Comparison of ENCODE assay signal across 24 cellular contexts in the genomic region with DNA sequence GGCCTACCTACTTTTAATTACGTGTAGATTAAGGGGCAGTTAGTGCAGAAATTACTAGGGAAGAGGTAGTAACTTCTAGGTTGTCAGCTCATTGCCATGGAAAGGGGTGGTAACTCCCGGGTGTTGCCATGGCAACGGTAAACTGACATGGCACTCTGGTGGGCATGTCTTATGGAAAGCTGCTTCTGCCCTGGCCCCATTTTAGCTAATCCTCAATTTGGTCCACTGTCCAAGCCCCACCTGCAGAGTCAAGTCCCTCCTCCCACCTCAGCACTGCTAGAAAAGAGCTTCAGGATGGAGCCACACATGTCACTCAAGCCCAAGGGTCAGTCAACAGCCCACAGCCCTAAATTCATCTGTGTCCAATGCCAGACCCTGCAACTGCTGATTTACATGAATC. TPM values are rescaled to one million over a fixed set of nuclear protein-coding genes. Genes with fewer than 3 reads are reported as not detected.
DNase-seq lines count a peak whose midpoint lies in the region; ATAC-seq, FAIRE-seq and TF ChIP-seq lines count a peak whose summit lies in the region.
"Had no signal": no experiment of that assay in that cellular context is flagged by ENCODE, and none has a peak within 500 bp of the region (broad histone marks: within the 10 kb centered on the region; RNA-seq: fewer than 3 reads in every experiment).

No MANE protein-coding gene starts in this region.

- TF ChIP-seq CTCF in breast epithelium (IDR thresholded peaks at IDR 0.05) (no peak), mammary epithelial cell (conservative IDR thresholded peaks at IDR 0.05 in 1 of 2, IDR thresholded peaks at IDR 0.05 in 1 of 2; ENCODE audit: extremely low read depth in 1 of 2, insufficient read depth in 1 of 2, low read depth in 1 of 2, low read length in 2 of 2) (no peak), GM12878 (IDR thresholded peaks at IDR 0.05 in 2 of 3, conservative IDR thresholded peaks at IDR 0.05 in 1 of 3; ENCODE audit: control insufficient read depth in 2 of 3, extremely low read depth in 1 of 3, insufficient read depth in 1 of 3, low read depth in 3 of 3, low read length in 3 of 3) (no peak), neural progenitor cell (IDR thresholded peaks at IDR 0.05) (no peak), osteocyte (IDR thresholded peaks at IDR 0.05) (no peak), left ventricle myocardium inferior (IDR thresholded peaks at IDR 0.05; ENCODE audit: borderline replicate concordance) (no peak), Caco-2 (IDR thresholded peaks at IDR 0.05; ENCODE audit: insufficient read depth in 1 of 2, low read depth in 1 of 2, low read length in 1 of 2, severe bottlenecking in 1 of 2, unreplicated experiment in 1 of 2) (no peak)

- RAD21 ChIA-PET in GM12878 (lab: Charles Lee; ENCODE audit: unreplicated experiment) = interaction anchor here (1.1 kb wide), 1 partner anchor 9 kb away, joined by 3 read pairs; no protein-coding TSS in a partner anchor

- dilution Hi-C loops in mammary epithelial cell (cut with HindIII; ENCODE audit: low sequenced_read_pairs) = no loop called here

- ATAC-seq in GM12878 = no peak

- H3F3A ChIP-seq in neural progenitor cell (ENCODE audit: low read depth) = no peaks in the 10 kb centered on the region

- no peak overlapping the region for H3K4me3 Mint-ChIP-seq in neural progenitor cell
- no peak overlapping the region for H3K4me3 Mint-ChIP-seq in osteocyte (ENCODE audit: unreplicated experiment)
- H3K4me3 Mint-ChIP-seq in Caco-2 (ENCODE audit: unreplicated experiment) = no peak overlapping the region
- H3K4me3 Mint-ChIP-seq: CD14-positive monocyte had no signal

- CTCF ChIA-PET in mammary epithelial cell (lab: Charles Lee; ENCODE audit: low non-redundant PET) = no interaction called here
- CTCF ChIA-PET in GM12878 (lab: Yijun Ruan, JAX) = interaction anchor here (1.2 to 1.5 kb wide), 2 partner anchors 14 to 17 kb away, joined by 3 to 4 read pairs; no protein-coding TSS in a partner anchor
- CTCF ChIA-PET in Caco-2 (lab: Charles Lee) = no interaction called here

- no peak for TF ChIP-seq EP300 in GM12878 (IDR thresholded peaks at IDR 0.05; ENCODE audit: borderline replicate concordance in 1 of 2, control insufficient read depth in 1 of 2, low read depth in 2 of 2, low read length in 2 of 2)

- intact Hi-C loops in breast epithelium (cut with DNase I; ENCODE audit: low total_unique reads) = no loop called here
- intact Hi-C loops in mammary epithelial cell (cut with micrococcal nuclease) = no loop called here
- intact Hi-C loops in GM12878 (cut with micrococcal nuclease; ENCODE audit: unreplicated experiment) = no loop called here
- intact Hi-C loops in left ventricle myocardium inferior (cut with micrococcal nuclease) = no loop called here
- intact Hi-C loops in Caco-2 (cut with micrococcal nuclease; ENCODE audit: unreplicated experiment) = no loop called here

- no peaks in the 10 kb centered on the region for H4K20me1 ChIP-seq in mammary epithelial cell (ENCODE audit: insufficient read depth, low read length)
- H4K20me1 ChIP-seq in GM12878 (ENCODE audit: control insufficient read depth, insufficient read depth) = no peaks in the 10 kb centered on the region
- no peaks in the 10 kb centered on the region for H4K20me1 ChIP-seq in neural progenitor cell (ENCODE audit: low read depth)

- H3K27ac Mint-ChIP-seq in neural progenitor cell (no peak overlapping the region), osteocyte (ENCODE audit: unreplicated experiment) (no peak overlapping the region), Caco-2 (ENCODE audit: unreplicated experiment) (no peak overlapping the region)

- SMC1A ChIA-PET in GM12878 (lab: Charles Lee; ENCODE audit: uncharacterized antibody, unreplicated experiment) = no interaction called here

- H3K4me1 Mint-ChIP-seq in neural progenitor cell (peaks cover 2% of the 10 kb centered on the region), osteocyte (ENCODE audit: unreplicated experiment) (peaks cover 8% of the 10 kb centered on the region), Caco-2 (ENCODE audit: low read depth, unreplicated experiment) (peaks cover 37% of the 10 kb centered on the region)

- H3K79me2 ChIP-seq in mammary epithelial cell (ENCODE audit: insufficient read depth, low read length) (no peaks in the 10 kb centered on the region), GM12878 (ENCODE audit: control insufficient read depth, insufficient read depth, low read length) (no peaks in the 10 kb centered on the region), neural progenitor cell (ENCODE audit: low read depth) (no peaks in the 10 kb centered on the region)

- 62% methylated on average over 3 of the region's 3 CpGs for WGBS in mammary epithelial cell (ENCODE audit: low coverage, missing lambda C conversion rate)
- 59% methylated on average over 3 of the region's 3 CpGs for WGBS in GM12878 (ENCODE audit: insufficient coverage, insufficient replicate concordance, low lambda C conversion rate, missing lambda C conversion rate)

- no peak overlapping the region for H3K4me3 ChIP-seq in breast epithelium
- H3K4me3 ChIP-seq in mammary epithelial cell (replicated peaks in 1 of 3; ENCODE audit: insufficient read depth in 1 of 3, low read depth in 2 of 3, low read length in 3 of 3) = no peak overlapping the region
- no peak overlapping the region for H3K4me3 ChIP-seq in GM12878
- H3K4me3 ChIP-seq in neural progenitor cell = no peak overlapping the region
- H3K4me3 ChIP-seq in left ventricle myocardium inferior = no peak overlapping the region
- no peak overlapping the region for H3K4me3 ChIP-seq in Caco-2 (ENCODE audit: low read depth, low read length)
- H3K4me3 ChIP-seq: SJCRH30 had no signal

- H2AFZ ChIP-seq in mammary epithelial cell (ENCODE audit: low read depth, low read length) (no peak overlapping the region), GM12878 (ENCODE audit: control insufficient read depth, low read depth, low read length) (no peak overlapping the region), neural progenitor cell (replicated peaks) (no peak overlapping the region)

- H3K27me3 ChIP-seq in breast epithelium (no peaks in the 10 kb centered on the region), mammary epithelial cell (ENCODE audit: insufficient read depth, low read length) (no peaks in the 10 kb centered on the region), GM12878 (replicated peaks in 1 of 2; ENCODE audit: control insufficient read depth in 2 of 2, insufficient read depth in 2 of 2, low read length in 1 of 2) (peaks cover 0 to 1% of the 10 kb centered on the region in 2 experiments; a peak in 2 of 4 replicates), neural progenitor cell (peaks cover 4% of the 10 kb centered on the region), left ventricle myocardium inferior (ENCODE audit: low read depth) (no peaks in the 10 kb centered on the region), Caco-2 (replicated peaks; ENCODE audit: control insufficient read depth, insufficient read depth, low read length) (no peaks in the 10 kb centered on the region)
- H3K27me3 ChIP-seq: SJCRH30 had no signal

- H3K9me3 ChIP-seq in breast epithelium (no peaks in the 10 kb centered on the region), mammary epithelial cell (replicated peaks; ENCODE audit: insufficient read depth, low read length) (no peaks in the 10 kb centered on the region), GM12878 (replicated peaks; ENCODE audit: control insufficient read depth, insufficient read depth, low read length) (no peaks in the 10 kb centered on the region), neural progenitor cell (ENCODE audit: low read depth) (no peaks in the 10 kb centered on the region), left ventricle myocardium inferior (replicated peaks) (no peaks in the 10 kb centered on the region), Caco-2 (no peaks in the 10 kb centered on the region)
- H3K9me3 ChIP-seq: SJCRH30 had no signal

- in situ Hi-C loops in mammary epithelial cell (cut with MboI; ENCODE audit: low sequenced_read_pairs in 2 of 2) (no loop called here), GM12878 (cut with MboI) (no loop called here)

- BruUV-seq in mammary epithelial cell (replicated peaks; lab: Mats Ljungman, UMichigan) = no TSS peak
- BruUV-seq in GM12878 (replicated peaks; lab: Mats Ljungman, UMichigan) = no TSS peak
- BruUV-seq in Caco-2 (replicated peaks; lab: Mats Ljungman, UMichigan) = no TSS peak

- POLR2A ChIA-PET in GM12878 (lab: Charles Lee) = interaction anchor here (0.6 to 1.2 kb wide), 2 partner anchors 38 to 42 kb away, joined by 3 to 5 read pairs; a partner anchor contains a TSS
- POLR2A ChIA-PET in Caco-2 (lab: Charles Lee) = interaction anchor here (0.6 kb wide), 1 partner anchor 75 kb away, joined by 5 read pairs; no protein-coding TSS in a partner anchor

- H3K36me3 ChIP-seq in breast epithelium (no peaks in the 10 kb centered on the region), mammary epithelial cell (ENCODE audit: insufficient read depth, low read length) (no peaks in the 10 kb centered on the region), GM12878 (ENCODE audit: control insufficient read depth in 2 of 2, insufficient read depth in 2 of 2, low read length in 1 of 2) (no peaks in the 10 kb centered on the region), neural progenitor cell (no peaks in the 10 kb centered on the region), left ventricle myocardium inferior (no peaks in the 10 kb centered on the region), Caco-2 (ENCODE audit: control insufficient read depth, insufficient read depth, low read length) (no peaks in the 10 kb centered on the region)
- H3K36me3 ChIP-seq: SJCRH30 had no signal

- TF ChIP-seq POLR2A in breast epithelium (IDR thresholded peaks at IDR 0.05) = no peak
- no peak for TF ChIP-seq POLR2A in GM12878 (IDR thresholded peaks at IDR 0.05; ENCODE audit: low read depth, low read length)

- H3K27ac ChIP-seq in breast epithelium (peak overlapping the region; percentile 70 to 78), mammary epithelial cell (ENCODE audit: insufficient read depth, low read depth, low read length) (no peak overlapping the region), GM12878 (ENCODE audit: control insufficient read depth, insufficient read depth) (no peak overlapping the region), neural progenitor cell (no peak overlapping the region), left ventricle myocardium inferior (replicated peaks) (no peak overlapping the region)
- H3K27ac ChIP-seq: RWPE1, SJCRH30 had no signal

- peaks cover 9% of the 10 kb centered on the region for H3K27me3 Mint-ChIP-seq in neural progenitor cell (ENCODE audit: insufficient read depth, low read depth)
- peaks cover 19% of the 10 kb centered on the region for H3K27me3 Mint-ChIP-seq in osteocyte (ENCODE audit: unreplicated experiment)
- no peaks in the 10 kb centered on the region for H3K27me3 Mint-ChIP-seq in Caco-2 (ENCODE audit: insufficient read depth, unreplicated experiment)

- no peak for TF ChIP-seq RAD21 in GM12878 (IDR thresholded peaks at IDR 0.05; ENCODE audit: insufficient read depth, low read depth, low read length)

- H3K36me3 Mint-ChIP-seq in neural progenitor cell (no peaks in the 10 kb centered on the region), osteocyte (ENCODE audit: unreplicated experiment) (no peaks in the 10 kb centered on the region), Caco-2 (ENCODE audit: insufficient read depth, unreplicated experiment) (peaks cover 7% of the 10 kb centered on the region)
- H3K36me3 Mint-ChIP-seq: CD14-positive monocyte had no signal

- H3K4me2 ChIP-seq in mammary epithelial cell (ENCODE audit: insufficient read depth, low read depth, low read length) (no peak overlapping the region), GM12878 (ENCODE audit: control insufficient read depth, insufficient read depth) (no peak overlapping the region), neural progenitor cell (no peak overlapping the region)

- DNase-seq in breast epithelium (ENCODE audit: low spot score in 2 of 2) (peak in 1 of 2 donors; percentile 48), mammary epithelial cell (no peak), GM12878 (ENCODE audit: low read depth, low spot score) (no peak), neural progenitor cell (ENCODE audit: low spot score) (peak; percentile 34), NCI-H2029 treated with DMSO at 0.1 percent for 48 hours (lab: John Stamatoyannopoulos, UW) (no peak), osteocyte (ENCODE audit: extremely low spot score, unreplicated experiment) (no peak), left ventricle myocardium inferior (no peak), Caco-2 (no peak)
- DNase-seq: COR-L47; DMS79 treated with DMSO at 0.1 percent for 48 hours; MM.1S; NCI-H1105; NCI-H1694 treated with DMSO at 0.1 percent for 48 hours; NCI-H2171 treated with DMSO at 0.1 percent for 48 hours; NCI-H524; NK-92 treated with Interleukin-12 subunit alpha and Interleukin-12 subunit beta, amount 100 ng/mL, for 24 hours; SJCRH30 had no signal

- H3K9ac ChIP-seq in mammary epithelial cell (ENCODE audit: insufficient read depth, low read length) = no peak overlapping the region
- no peak overlapping the region for H3K9ac ChIP-seq in GM12878 (ENCODE audit: control insufficient read depth, insufficient read depth, low read length)
- no peak overlapping the region for H3K9ac ChIP-seq in neural progenitor cell

- H3K9me3 Mint-ChIP-seq in neural progenitor cell (no peaks in the 10 kb centered on the region), osteocyte (ENCODE audit: unreplicated experiment) (no peaks in the 10 kb centered on the region), Caco-2 (ENCODE audit: unreplicated experiment) (no peaks in the 10 kb centered on the region)
- H3K9me3 Mint-ChIP-seq: CD14-positive monocyte had no signal

- peaks cover 0 to 5% of the 10 kb centered on the region in 2 donors for H3K4me1 ChIP-seq in breast epithelium
- peaks cover 5% of the 10 kb centered on the region for H3K4me1 ChIP-seq in mammary epithelial cell (ENCODE audit: insufficient read depth, low read length)
- H3K4me1 ChIP-seq in GM12878 (ENCODE audit: control insufficient read depth, insufficient read depth, low read length) = no peaks in the 10 kb centered on the region
- H3K4me1 ChIP-seq in neural progenitor cell = no peaks in the 10 kb centered on the region
- no peaks in the 10 kb centered on the region for H3K4me1 ChIP-seq in left ventricle myocardium inferior
- peaks cover 29% of the 10 kb centered on the region for H3K4me1 ChIP-seq in Caco-2
- H3K4me1 ChIP-seq: SJCRH30 had no signal

- no peak for FAIRE-seq in GM12878 (lab: Jason Lieb, UNC)
- FAIRE-seq: G401.6, GM12892, GM19239, H1 had no signal

RNA-seq across cellular contexts. Expression of a gene that starts 7.5 kb away (rescaled TPM):
- 10 to 100 TPM; 30.6 to 65.1 (median 52.4) TPM for total RNA-seq in breast epithelium
- total RNA-seq in mammary epithelial cell = 10 to 100 TPM; 42.7 to 80.8 TPM
- 15.2 TPM for polyA plus RNA-seq in mammary epithelial cell
- polyA minus RNA-seq in mammary epithelial cell = 72.0 TPM
- 72.1 and 77.3 TPM in 2 replicates for total RNA-seq in GM12878 (2013; cell fraction: nucleolus; rRNA removed)
- 12.5 and 12.7 TPM in 2 replicates for total RNA-seq in GM12878 (2014; rRNA removed)
- 20.9 and 21.2 TPM in 2 replicates for total RNA-seq in GM12878 (2014; rRNA removed; fragmentation: Illumina TruSeq; extraction: Trizol)
- 34.4 and 35.8 TPM in 2 replicates for total RNA-seq in GM12878 (2021)
- 12.7 TPM for polyA plus RNA-seq in GM12878 (2011; ENCODE audit: low read depth)
- 26.0 and 29.7 TPM in 2 replicates for polyA plus RNA-seq in GM12878 (2011; rRNA removed)
- 16.6 and 16.7 TPM in 2 replicates for polyA plus RNA-seq in GM12878 (2011; cell fraction: cytosol; rRNA removed)
- polyA plus RNA-seq in GM12878 (2011; cell fraction: nucleus; rRNA removed) = 14.7 and 15.5 TPM in 2 replicates
- 17.6 TPM in 2 replicates for polyA plus RNA-seq in GM12878 (2012)
- polyA plus RNA-seq in GM12878 (2014; fragmentation: Illumina TruSeq; extraction: Trizol) = 17.8 and 19.3 TPM in 2 replicates
- 1 to 10 TPM; 3.2 to 4.6 TPM for polyA plus RNA-seq in GM12878 (2014; fragmentation: Nextera tagmentation; extraction: Ambion mirVana)
- polyA plus RNA-seq in GM12878 (2014; rRNA removed) = 12.8 and 13.9 TPM in 2 replicates
- polyA plus RNA-seq in GM12878 (2016; fragmentation: Nextera tagmentation; extraction: Ambion mirVana) = 10 to 100 TPM; 18.3 to 19.3 TPM
- polyA minus RNA-seq in GM12878 (2011; rRNA and poly(A)+ RNA removed) = 57.9 and 77.9 TPM in 2 replicates
- polyA minus RNA-seq in GM12878 (2011; cell fraction: cytosol; rRNA and poly(A)+ RNA removed) = 11.0 and 16.0 TPM in 2 replicates
- polyA minus RNA-seq in GM12878 (2011; cell fraction: nucleus; rRNA and poly(A)+ RNA removed) = 10.2 and 14.8 TPM in 2 replicates
- total RNA-seq in neural progenitor cell (ENCODE audit: low replicate concordance) = 39.7 and 43.2 TPM in 2 replicates
- total RNA-seq in osteocyte = 84.1 and 90.4 TPM in 2 replicates
- 37.1 TPM for total RNA-seq in left ventricle myocardium inferior
- 44.8 and 47.5 TPM in 2 replicates for total RNA-seq in Caco-2 (2022)

RNA-seq across cellular contexts. Expression of a gene that starts 32.1 kb away (rescaled TPM):
- total RNA-seq in breast epithelium (1,000 to 10,000 TPM in 2 of 3 donors, 10 to 100 TPM in 1; 40.0 to 4,981 (median 3,161) TPM), mammary epithelial cell (1 to 10 TPM in 1 of 2 donors, not detected in 1; 9.3 TPM), GM12878 (2014; rRNA removed) (0.28 and 0.54 TPM in 2 replicates), GM12878 (2014; rRNA removed; fragmentation: Illumina TruSeq; extraction: Trizol) (0.18 and 0.46 TPM in 2 replicates), GM12878 (2021) (0.64 and 1.1 TPM in 2 replicates), neural progenitor cell (ENCODE audit: low replicate concordance) (not detected in 2 replicates), osteocyte (not detected in 2 replicates), left ventricle myocardium inferior (85.5 TPM), Caco-2 (2022) (not detected in 2 replicates)
- polyA plus RNA-seq in mammary epithelial cell (0.14 TPM), GM12878 (2011; rRNA removed) (not detected in 2 replicates), GM12878 (2014; fragmentation: Illumina TruSeq; extraction: Trizol) (0.29 and 0.40 TPM in 2 replicates), GM12878 (2014; fragmentation: Nextera tagmentation; extraction: Ambion mirVana) (not detected), GM12878 (2014; rRNA removed) (0.25 and 0.44 TPM in 2 replicates), GM12878 (2016; fragmentation: Nextera tagmentation; extraction: Ambion mirVana) (not detected)
- polyA minus RNA-seq in mammary epithelial cell = not detected
- total RNA-seq in GM12878 (2013; cell fraction: nucleolus; rRNA removed) = not detected in 2 replicates
- polyA plus RNA-seq in GM12878 (2011; ENCODE audit: low read depth) = 0.47 TPM
- polyA plus RNA-seq in GM12878 (2011; cell fraction: cytosol; rRNA removed) = 0.08 and 0.13 TPM in 2 replicates
- polyA plus RNA-seq in GM12878 (2011; cell fraction: nucleus; rRNA removed) = not detected in 2 replicates
- polyA plus RNA-seq in GM12878 (2012) = not detected in 2 replicates
- polyA minus RNA-seq in GM12878 (2011; rRNA and poly(A)+ RNA removed) = not detected in 2 replicates
- polyA minus RNA-seq in GM12878 (2011; cell fraction: cytosol; rRNA and poly(A)+ RNA removed) = not detected in 2 replicates
- polyA minus RNA-seq in GM12878 (2011; cell fraction: nucleus; rRNA and poly(A)+ RNA removed) = not detected in 2 replicates
- total RNA-seq: A673, SJCRH30 had no signal
- polyA plus RNA-seq: CD14-positive monocyte had no signal

RNA-seq across cellular contexts. Expression of a gene that starts 41.7 kb away (rescaled TPM):
- total RNA-seq in breast epithelium (10 to 100 TPM; 12.8 to 21.8 (median 13.0) TPM), mammary epithelial cell (10 to 100 TPM; 10.8 to 15.0 TPM), GM12878 (2014; rRNA removed) (5.8 and 5.9 TPM in 2 replicates), GM12878 (2014; rRNA removed; fragmentation: Illumina TruSeq; extraction: Trizol) (7.3 and 7.8 TPM in 2 replicates), GM12878 (2021) (5.8 and 8.0 TPM in 2 replicates), neural progenitor cell (ENCODE audit: low replicate concordance) (29.0 and 33.4 TPM in 2 replicates), osteocyte (13.9 and 14.6 TPM in 2 replicates), left ventricle myocardium inferior (6.4 TPM), Caco-2 (2022) (15.2 and 16.7 TPM in 2 replicates)
- polyA plus RNA-seq in mammary epithelial cell (7.9 TPM), GM12878 (2011; rRNA removed) (8.7 and 9.4 TPM in 2 replicates), GM12878 (2014; fragmentation: Illumina TruSeq; extraction: Trizol) (6.7 and 6.9 TPM in 2 replicates), GM12878 (2014; fragmentation: Nextera tagmentation; extraction: Ambion mirVana) (1 to 10 TPM; 1.9 to 3.1 TPM), GM12878 (2014; rRNA removed) (5.2 and 5.8 TPM in 2 replicates), GM12878 (2016; fragmentation: Nextera tagmentation; extraction: Ambion mirVana) (1 to 10 TPM; 7.4 to 9.6 TPM)
- polyA minus RNA-seq in mammary epithelial cell = 2.7 TPM
- 9.1 and 10.3 TPM in 2 replicates for total RNA-seq in GM12878 (2013; cell fraction: nucleolus; rRNA removed)
- polyA plus RNA-seq in GM12878 (2011; ENCODE audit: low read depth) = 4.2 TPM
- 7.3 and 7.6 TPM in 2 replicates for polyA plus RNA-seq in GM12878 (2011; cell fraction: cytosol; rRNA removed)
- 5.1 and 6.7 TPM in 2 replicates for polyA plus RNA-seq in GM12878 (2011; cell fraction: nucleus; rRNA removed)
- polyA plus RNA-seq in GM12878 (2012) = 5.9 and 6.9 TPM in 2 replicates
- polyA minus RNA-seq in GM12878 (2011; rRNA and poly(A)+ RNA removed) = 7.4 and 8.7 TPM in 2 replicates
- polyA minus RNA-seq in GM12878 (2011; cell fraction: cytosol; rRNA and poly(A)+ RNA removed) = 2.7 and 2.9 TPM in 2 replicates
- 1.6 and 4.1 TPM in 2 replicates for polyA minus RNA-seq in GM12878 (2011; cell fraction: nucleus; rRNA and poly(A)+ RNA removed)

Comparison
In these comparisons a context has a peak if more than half of its experiments do, and no peak if none do; other contexts are left out.
1. H3K27ac ChIP-seq: peak in breast epithelium (2 of 2); none in mammary epithelial cell (single experiment), GM12878 (single experiment), neural progenitor cell (single experiment) and left ventricle myocardium inferior (single experiment).